Comparison of ENCODE assay signal across 10 cellular contexts in genomic region chrX:49754238-49754857, GRCh38. TPM values are rescaled to one million over a fixed set of nuclear protein-coding genes. Genes with fewer than 3 reads are reported as not detected.
A peak's percentile ranks its signal among the peaks of the same experiment; 100 is the strongest.
DNase-seq lines count a peak whose midpoint lies in the region; ATAC-seq and TF ChIP-seq lines count a peak whose summit lies in the region.
"Had no signal": no experiment of that assay in that cellular context is flagged by ENCODE, and none has a peak within 500 bp of the region (broad histone marks: within the 10 kb centered on the region; RNA-seq: fewer than 3 reads in every experiment).

No MANE protein-coding gene starts in this region.

- no peaks in the 10 kb centered on the region for H3K36me3 ChIP-seq in CD8-positive, alpha-beta memory T cell (ENCODE audit: insufficient read depth, low read length)
- no peaks in the 10 kb centered on the region for H3K36me3 ChIP-seq in suprapubic skin

- no peaks in the 10 kb centered on the region for H3K27me3 ChIP-seq in CD8-positive, alpha-beta memory T cell (ENCODE audit: insufficient read depth, low read length, poor library complexity, severe bottlenecking)
- no peaks in the 10 kb centered on the region for H3K27me3 ChIP-seq in suprapubic skin

- peak; percentile 9 to 53 (median 21) for DNase-seq in CD8-positive, alpha-beta memory T cell
- peak; percentile 0 for DNase-seq in NCI-H2171 treated with DMSO at 0.1 percent for 48 hours (lab: John Stamatoyannopoulos, UW)
- DNase-seq in activated CD8-positive, alpha-beta memory T cell treated with anti-CD3 and anti-CD28 coated beads, Interleukin-2, amount 10 ng/mL, durations not matched to agents 7 days and 5 days: peak; percentile 60
- DNase-seq in epithelial cell of proximal tubule (ENCODE audit: low read depth): no peak
- peak; percentile 0 for DNase-seq in non-pigmented ciliary epithelial cell (ENCODE audit: low read depth)
- DNase-seq in suprapubic skin (ENCODE audit: low spot score in 2 of 2): no peak

- no peak for TF ChIP-seq EP300 in suprapubic skin (IDR thresholded peaks at IDR 0.05)

- WGBS in suprapubic skin: 10% methylated on average over 6 of the region's 6 CpGs

- peak; percentile 64 for ATAC-seq in GM21360 (IDR thresholded peaks at IDR 0.05; ENCODE audit: unreplicated experiment)
- peak; percentile 57 for ATAC-seq in activated CD8-positive, alpha-beta memory T cell treated with anti-CD3 and anti-CD28 coated beads, Interleukin-2, amount 10 ng/mL, durations not matched to agents 7 days and 5 days
- ATAC-seq in GM21367 (IDR thresholded peaks at IDR 0.05; ENCODE audit: unreplicated experiment): no peak

- H3K4me1 Mint-ChIP-seq in CD8-positive, alpha-beta memory T cell: peaks cover 0 to 4% (median 0%) of the 10 kb centered on the region in 3 donors
- no peaks in the 10 kb centered on the region for H3K4me1 Mint-ChIP-seq in activated CD8-positive, alpha-beta memory T cell treated with anti-CD3 and anti-CD28 coated beads, Interleukin-2, amount 10 ng/mL, durations not matched to agents 7 days and 5 days

- no peaks in the 10 kb centered on the region for H3K4me1 ChIP-seq in CD8-positive, alpha-beta memory T cell (ENCODE audit: insufficient read depth, low read length)
- H3K4me1 ChIP-seq in suprapubic skin: no peaks in the 10 kb centered on the region

- peaks cover 17 to 18% of the 10 kb centered on the region in 2 donors for H3K27me3 Mint-ChIP-seq in CD8-positive, alpha-beta memory T cell
- H3K27me3 Mint-ChIP-seq in activated CD8-positive, alpha-beta memory T cell treated with anti-CD3 and anti-CD28 coated beads, Interleukin-2, amount 10 ng/mL, durations not matched to agents 7 days and 5 days: peaks cover 24% of the 10 kb centered on the region

- H3K4me3 ChIP-seq in CD8-positive, alpha-beta memory T cell (ENCODE audit: low read length): no peak overlapping the region
- H3K4me3 ChIP-seq in epithelial cell of proximal tubule (ENCODE audit: low read depth, low read length): no peak overlapping the region
- no peak overlapping the region for H3K4me3 ChIP-seq in suprapubic skin

- TF ChIP-seq CTCF in epithelial cell of proximal tubule (conservative IDR thresholded peaks at IDR 0.05; ENCODE audit: low read depth, low read length): peak; percentile 72
- peak in 1 of 2 donors; percentile 72 for TF ChIP-seq CTCF in suprapubic skin (IDR thresholded peaks at IDR 0.05)

- CTCF ChIA-PET in CD8-positive, alpha-beta memory T cell (lab: Charles Lee): interaction anchor here (1.3 kb wide), 1 partner anchor 562 kb away, joined by 4 read pairs; no protein-coding TSS in a partner anchor
- CTCF ChIA-PET in activated CD8-positive, alpha-beta memory T cell treated with anti-CD3 and anti-CD28 coated beads, Interleukin-2, amount 10 ng/mL, durations not matched to agents 7 days and 5 days (lab: Charles Lee): interaction anchor here (0.7 to 2.0 kb wide), 4 partner anchors 10 to 562 kb away, joined by 3 to 8 read pairs (median 4); no protein-coding TSS in a partner anchor

- H3K27ac Mint-ChIP-seq in CD8-positive, alpha-beta memory T cell: peak overlapping the region in 1 of 8 donors; percentile 66
- H3K27ac Mint-ChIP-seq in activated CD8-positive, alpha-beta memory T cell treated with anti-CD3 and anti-CD28 coated beads, Interleukin-2, amount 10 ng/mL, durations not matched to agents 7 days and 5 days: no peak overlapping the region
- H3K27ac Mint-ChIP-seq: stimulated activated naive CD8-positive, alpha-beta T cell treated with anti-CD3 and anti-CD28 coated beads, Interleukin-15, Interleukin-2, amounts not matched to agents 100 ng/mL and 50 ng/mL, for 24 hours had no signal

- H3K9me3 ChIP-seq in CD8-positive, alpha-beta memory T cell (ENCODE audit: low read length): no peaks in the 10 kb centered on the region
- H3K9me3 ChIP-seq in suprapubic skin: no peaks in the 10 kb centered on the region

- no peak overlapping the region for H3K4me3 Mint-ChIP-seq in CD8-positive, alpha-beta memory T cell
- no peak overlapping the region for H3K4me3 Mint-ChIP-seq in activated CD8-positive, alpha-beta memory T cell treated with anti-CD3 and anti-CD28 coated beads, Interleukin-2, amount 10 ng/mL, durations not matched to agents 7 days and 5 days
- H3K4me3 Mint-ChIP-seq: stimulated activated naive CD8-positive, alpha-beta T cell treated with anti-CD3 and anti-CD28 coated beads, Interleukin-15, Interleukin-2, amounts not matched to agents 100 ng/mL and 50 ng/mL, for 24 hours had no signal

- no peak overlapping the region for H3K27ac ChIP-seq in CD8-positive, alpha-beta memory T cell (ENCODE audit: low read depth, low read length)
- no peak overlapping the region for H3K27ac ChIP-seq in suprapubic skin

- H3K9me3 Mint-ChIP-seq in CD8-positive, alpha-beta memory T cell: no peaks in the 10 kb centered on the region
- H3K9me3 Mint-ChIP-seq in activated CD8-positive, alpha-beta memory T cell treated with anti-CD3 and anti-CD28 coated beads, Interleukin-2, amount 10 ng/mL, durations not matched to agents 7 days and 5 days (ENCODE audit: low read depth): no peaks in the 10 kb centered on the region
- H3K9me3 Mint-ChIP-seq: stimulated activated naive CD8-positive, alpha-beta T cell treated with anti-CD3 and anti-CD28 coated beads, Interleukin-15, Interleukin-2, amounts not matched to agents 100 ng/mL and 50 ng/mL, for 24 hours had no signal

- POLR2A ChIA-PET in CD8-positive, alpha-beta memory T cell (lab: Charles Lee): no interaction called here

- no peaks in the 10 kb centered on the region for H3K36me3 Mint-ChIP-seq in CD8-positive, alpha-beta memory T cell
- H3K36me3 Mint-ChIP-seq in activated CD8-positive, alpha-beta memory T cell treated with anti-CD3 and anti-CD28 coated beads, Interleukin-2, amount 10 ng/mL, durations not matched to agents 7 days and 5 days: no peaks in the 10 kb centered on the region

- no peak for TF ChIP-seq POLR2A in suprapubic skin (IDR thresholded peaks at IDR 0.05)

RNA-seq across cellular contexts. Expression of gene PAGE1, which starts 58.6 kb away (rescaled TPM):
- total RNA-seq in CD8-positive, alpha-beta memory T cell: not detected
- polyA plus RNA-seq in CD8-positive, alpha-beta memory T cell: not detected
- not detected for total RNA-seq in activated CD8-positive, alpha-beta memory T cell treated with anti-CD3 and anti-CD28 coated beads, Interleukin-2, amount 10 ng/mL, durations not matched to agents 7 days and 5 days
- not detected in 2 replicates for total RNA-seq in epithelial cell of proximal tubule
- total RNA-seq in suprapubic skin: not detected
- total RNA-seq: T-helper 1 cell treated with Interleukin-12 subunit alpha and Interleukin-12 subunit beta and Interleukin-4 antibody, amounts not matched to agents 30 ng/mL and 1 ng/mL, for 36 hours had no signal

Comparison
In these comparisons a context has a peak if more than half of its experiments do, and no peak if none do; other contexts are left out.
1. DNase-seq: peak in CD8-positive, alpha-beta memory T cell (5 of 5), NCI-H2171 treated with DMSO at 0.1 percent for 48 hours (single experiment), activated CD8-positive, alpha-beta memory T cell treated with anti-CD3 and anti-CD28 coated beads, Interleukin-2, amount 10 ng/mL, durations not matched to agents 7 days and 5 days (single experiment) and non-pigmented ciliary epithelial cell (single experiment); none in epithelial cell of proximal tubule (single experiment) and suprapubic skin (0 of 2).